ENCODE assay signal across 8 cellular contexts in genomic region chr5:53110156-53110555, GRCh38. TPM values are rescaled to one million over a fixed set of nuclear protein-coding genes. Genes with fewer than 3 reads are reported as not detected.
DNase-seq lines count a peak whose midpoint lies in the region; ATAC-seq and TF ChIP-seq lines count a peak whose summit lies in the region.

No MANE protein-coding gene starts in this region.

- intact Hi-C loops in testis (cut with DNase I; ENCODE audit: low total_unique reads): no loop called here

- H3K4me3 ChIP-seq in kidney epithelial cell (ENCODE audit: low read depth, low read length) (peak overlapping the region; percentile 76), testis (peak overlapping the region; percentile 59 to 84)

- ATAC-seq in activated CD4-positive, CD25-positive, alpha-beta regulatory T cell treated with anti-CD3 and anti-CD28 coated beads, Interleukin-2, amount 50 U/mL, for 24 hours: peak; percentile 1
- ATAC-seq in HG03103 (IDR thresholded peaks at IDR 0.05; ENCODE audit: low read depth, unreplicated experiment): peak; percentile 2
- ATAC-seq in activated naive CD8-positive, alpha-beta T cell treated with anti-CD3 and anti-CD28 coated beads, Interleukin-2, amount 10 ng/mL, durations not matched to agents 7 days and 5 days (ENCODE audit: low read depth): no peak
- no peak for ATAC-seq in GM18858 (IDR thresholded peaks at IDR 0.05; ENCODE audit: unreplicated experiment)

- no peak for DNase-seq in activated CD4-positive, CD25-positive, alpha-beta regulatory T cell treated with anti-CD3 and anti-CD28 coated beads, Interleukin-2, amount 50 U/mL, for 72 hours
- DNase-seq in activated naive CD8-positive, alpha-beta T cell treated with anti-CD3 and anti-CD28 coated beads, Interleukin-2, amount 10 ng/mL, durations not matched to agents 7 days and 5 days: no peak
- DNase-seq in kidney epithelial cell (ENCODE audit: low read depth): no peak
- DNase-seq in testis: no peak
- DNase-seq in erythroblast (lab: John Stamatoyannopoulos, UW): no peak

- H3K4me3 Mint-ChIP-seq in activated naive CD8-positive, alpha-beta T cell treated with anti-CD3 and anti-CD28 coated beads, Interleukin-2, amount 10 ng/mL, durations not matched to agents 7 days and 5 days: peak overlapping the region; percentile 86

- no peaks in the 10 kb centered on the region for H3K9me3 ChIP-seq in testis

- peak overlapping the region; percentile 89 for H3K27ac Mint-ChIP-seq in activated naive CD8-positive, alpha-beta T cell treated with anti-CD3 and anti-CD28 coated beads, Interleukin-2, amount 10 ng/mL, durations not matched to agents 7 days and 5 days

- POLR2A ChIA-PET in activated naive CD8-positive, alpha-beta T cell treated with anti-CD3 and anti-CD28 coated beads, Interleukin-2, amount 10 ng/mL, durations not matched to agents 7 days and 5 days (lab: Charles Lee): interaction anchor here (1.0 to 2.1 kb wide), 6 partner anchors 13 to 311 kb away, joined by 3 to 11 read pairs (median 5); no protein-coding TSS in a partner anchor

- H3K36me3 ChIP-seq in kidney epithelial cell (ENCODE audit: control insufficient read depth, insufficient read depth, low read length) (no peaks in the 10 kb centered on the region), testis (ENCODE audit: low read depth, missing control alignments) (no peaks in the 10 kb centered on the region)

- no peak for TF ChIP-seq CTCF in kidney epithelial cell (IDR thresholded peaks at IDR 0.05; ENCODE audit: insufficient read depth, low read length, poor library complexity, severe bottlenecking)
- TF ChIP-seq CTCF in testis (IDR thresholded peaks at IDR 0.05): no peak

- peaks cover 7% of the 10 kb centered on the region for H3K4me1 ChIP-seq in testis

- TF ChIP-seq POLR2A in testis (IDR thresholded peaks at IDR 0.05): no peak
- TF ChIP-seq POLR2A in erythroblast (IDR thresholded peaks at IDR 0.05; ENCODE audit: low read length): no peak

- 14% methylated on average over 6 of the region's 6 CpGs for WGBS in testis, 2 donors

- no peaks in the 10 kb centered on the region for H3K27me3 Mint-ChIP-seq in activated naive CD8-positive, alpha-beta T cell treated with anti-CD3 and anti-CD28 coated beads, Interleukin-2, amount 10 ng/mL, durations not matched to agents 7 days and 5 days

- peak overlapping the region; percentile 78 to 79 for H3K27ac ChIP-seq in testis

- peaks cover 27% of the 10 kb centered on the region for H3K4me1 Mint-ChIP-seq in activated naive CD8-positive, alpha-beta T cell treated with anti-CD3 and anti-CD28 coated beads, Interleukin-2, amount 10 ng/mL, durations not matched to agents 7 days and 5 days

- H3K9me3 Mint-ChIP-seq in activated naive CD8-positive, alpha-beta T cell treated with anti-CD3 and anti-CD28 coated beads, Interleukin-2, amount 10 ng/mL, durations not matched to agents 7 days and 5 days: no peaks in the 10 kb centered on the region

- peaks cover 22% of the 10 kb centered on the region for H3K36me3 Mint-ChIP-seq in activated naive CD8-positive, alpha-beta T cell treated with anti-CD3 and anti-CD28 coated beads, Interleukin-2, amount 10 ng/mL, durations not matched to agents 7 days and 5 days

- H3K27me3 ChIP-seq in kidney epithelial cell (ENCODE audit: control insufficient read depth, insufficient read depth, low read length): no peaks in the 10 kb centered on the region
- no peaks in the 10 kb centered on the region for H3K27me3 ChIP-seq in testis

RNA-seq across cellular contexts. Expression of gene MOCS2, which starts 0.6 kb away (rescaled TPM):
- total RNA-seq in activated naive CD8-positive, alpha-beta T cell treated with anti-CD3 and anti-CD28 coated beads, Interleukin-2, amount 10 ng/mL, durations not matched to agents 7 days and 5 days: 10 to 100 TPM; 23.1 to 26.0 TPM
- total RNA-seq in kidney epithelial cell: 28.1 and 32.0 TPM in 2 replicates
- 10 to 100 TPM; 45.6 to 46.1 TPM for total RNA-seq in testis
- 39.6 TPM for polyA plus RNA-seq in testis (ENCODE audit: insufficient read depth, low read depth, low replicate concordance)

Comparison
In these comparisons a context has a peak if more than half of its experiments do, and no peak if none do; other contexts are left out.
1. ATAC-seq: peak in activated CD4-positive, CD25-positive, alpha-beta regulatory T cell treated with anti-CD3 and anti-CD28 coated beads, Interleukin-2, amount 50 U/mL, for 24 hours (2 of 2) and HG03103 (single experiment); none in activated naive CD8-positive, alpha-beta T cell treated with anti-CD3 and anti-CD28 coated beads, Interleukin-2, amount 10 ng/mL, durations not matched to agents 7 days and 5 days (single experiment) and GM18858 (single experiment).